Comparison of ENCODE assay signal across 12 cellular contexts in genomic region chr11:72534859-72535547, GRCh38.
A peak's percentile ranks its signal among the peaks of the same experiment; 100 is the strongest.
DNase-seq lines count a peak whose midpoint lies in the region; ATAC-seq and TF ChIP-seq lines count a peak whose summit lies in the region.
"Had no signal": no experiment of that assay in that cellular context is flagged by ENCODE, and none has a peak within 500 bp of the region (broad histone marks: within the 10 kb centered on the region; RNA-seq: fewer than 3 reads in every experiment).

No MANE protein-coding gene starts in this region.

- in situ Hi-C loops in brain microvascular endothelial cell (cut with HindIII; ENCODE audit: low pct_ligation_motif_present, low sequenced_read_pairs): no loop called here

- no peak for DNase-seq in AG04450 (ENCODE audit: low read depth, low spot score)
- DNase-seq in HFF-Myc (ENCODE audit: extremely low read depth, low read depth): no peak
- DNase-seq in brain microvascular endothelial cell: no peak
- no peak for DNase-seq in activated CD4-positive, alpha-beta T cell treated with anti-CD3 and anti-CD28 coated beads for 4 hours
- no peak for DNase-seq in NCI-H1436 (lab: John Stamatoyannopoulos, UW)
- DNase-seq in amygdala (lab: John Stamatoyannopoulos, UW): no peak
- DNase-seq: activated CD4-positive, alpha-beta memory T cell treated with anti-CD3 and anti-CD28 coated beads, Interleukin-2, amount 10 ng/mL, durations not matched to agents 7 days and 5 days; activated naive CD4-positive, alpha-beta T cell treated with anti-CD3 and anti-CD28 coated beads, Interleukin-2, amount 50 U/mL, for 16 hours; dorsolateral prefrontal cortex; MM.1S had no signal

- H3K9me3 ChIP-seq in AG04450 (ENCODE audit: control insufficient read depth, insufficient read depth, low read length) (no peaks in the 10 kb centered on the region), mesodermal cell (ENCODE audit: control insufficient read depth, low read length) (no peaks in the 10 kb centered on the region)

- H3K27ac ChIP-seq in AG04450 (ENCODE audit: low read depth, low read length) (no peak overlapping the region), brain microvascular endothelial cell (no peak overlapping the region), mesodermal cell (ENCODE audit: low read depth, low read length, severe bottlenecking) (peak overlapping the region; percentile 55)
- H3K27ac ChIP-seq: dorsolateral prefrontal cortex had no signal

- peaks cover 25% of the 10 kb centered on the region for H3K27me3 ChIP-seq in AG04450 (ENCODE audit: control insufficient read depth, insufficient read depth, low read length)
- peaks cover 8% of the 10 kb centered on the region for H3K27me3 ChIP-seq in brain microvascular endothelial cell (replicated peaks)
- H3K27me3 ChIP-seq: dorsolateral prefrontal cortex had no signal

- 10 to 25% methylated on average over 2 of the region's 4 CpGs for WGBS in mesodermal cell (ENCODE audit: insufficient coverage in 2 of 2), 2 experiments

- peak; percentile 12; the same call in 1 of the 2 replicates for TF ChIP-seq CTCF in AG04450 (IDR thresholded peaks at IDR 0.05; ENCODE audit: low read depth, low read length)
- TF ChIP-seq CTCF in HFF-Myc (IDR thresholded peaks at IDR 0.05; ENCODE audit: low read depth, low read length, missing control alignments): peak; percentile 10
- TF ChIP-seq CTCF in brain microvascular endothelial cell (IDR thresholded peaks at IDR 0.05; ENCODE audit: low read depth, low read length, missing control alignments): peak; percentile 39

- H3K36me3 ChIP-seq in brain microvascular endothelial cell (replicated peaks) (no peaks in the 10 kb centered on the region), mesodermal cell (ENCODE audit: control insufficient read depth, insufficient read depth, low read length) (no peaks in the 10 kb centered on the region)

- CTCF ChIA-PET in AG04450 (lab: Charles Lee): no interaction called here

- H3K4me1 ChIP-seq in mesodermal cell (ENCODE audit: control insufficient read depth, insufficient read depth, low read length, poor library complexity, severe bottlenecking): peaks cover 5% of the 10 kb centered on the region

- no peak for ATAC-seq in HG03039 (IDR thresholded peaks at IDR 0.05; ENCODE audit: unreplicated experiment)

- no peak overlapping the region for H3K4me3 ChIP-seq in AG04450 (ENCODE audit: low read depth, low read length)
- no peak overlapping the region for H3K4me3 ChIP-seq in HFF-Myc (replicated peaks; ENCODE audit: low read depth, low read length)
- no peak overlapping the region for H3K4me3 ChIP-seq in brain microvascular endothelial cell (ENCODE audit: low read depth, low read length)
- no peak overlapping the region for H3K4me3 ChIP-seq in mesodermal cell (ENCODE audit: extremely low read depth, insufficient read depth, low read length, poor library complexity, severe bottlenecking)
- H3K4me3 ChIP-seq: dorsolateral prefrontal cortex had no signal

- POLR2A ChIA-PET in AG04450 (lab: Yijun Ruan, JAX): no interaction called here
